8 cellular contexts compared by ENCODE assay signal in genomic region chr10:21675157-21675796, GRCh38.
DNase-seq lines count a peak whose midpoint lies in the region; ATAC-seq and TF ChIP-seq lines count a peak whose summit lies in the region.

No MANE protein-coding gene starts in this region.

- H3K27me3 ChIP-seq in heart left ventricle: no peaks in the 10 kb centered on the region
- no peaks in the 10 kb centered on the region for H3K27me3 ChIP-seq in KMS-11 (ENCODE audit: insufficient read depth, low read depth)
- H3K27me3 ChIP-seq in fibroblast of lung (ENCODE audit: control insufficient read depth, insufficient read depth, low read length): no peaks in the 10 kb centered on the region

- DNase-seq in heart left ventricle (no peak), cardiac septum (ENCODE audit: low spot score) (no peak), fibroblast of lung (ENCODE audit: low read depth in 2 of 2) (peak; percentile 17 to 44), pons (ENCODE audit: low spot score) (peak; percentile 24), NCI-H1048 (lab: John Stamatoyannopoulos, UW) (no peak)

- H2AFZ ChIP-seq in KMS-11 (ENCODE audit: low read depth) (no peak overlapping the region), fibroblast of lung (ENCODE audit: low read length) (no peak overlapping the region)

- H3K4me2 ChIP-seq in KMS-11 (no peak overlapping the region), fibroblast of lung (ENCODE audit: extremely low read depth, insufficient read depth, low read length) (no peak overlapping the region)

- peaks cover 0 to 19% (median 5%) of the 10 kb centered on the region in 12 donors for H3K4me1 ChIP-seq in heart left ventricle
- peaks cover 19% of the 10 kb centered on the region for H3K4me1 ChIP-seq in KMS-11 (ENCODE audit: low read depth, poor library complexity, severe bottlenecking)
- H3K4me1 ChIP-seq in fibroblast of lung (ENCODE audit: control insufficient read depth, extremely low read depth, insufficient read depth, low read length): no peaks in the 10 kb centered on the region

- no peak for TF ChIP-seq POLR2A in heart left ventricle (IDR thresholded peaks at IDR 0.05)

- no peaks in the 10 kb centered on the region for H3K79me2 ChIP-seq in KMS-11 (ENCODE audit: insufficient read depth, low read depth)
- H3K79me2 ChIP-seq in fibroblast of lung (ENCODE audit: control insufficient read depth, insufficient read depth, low read length): no peaks in the 10 kb centered on the region

- H3K27ac ChIP-seq in heart left ventricle: no peak overlapping the region
- H3K27ac ChIP-seq in KMS-11: no peak overlapping the region
- H3K27ac ChIP-seq in fibroblast of lung (ENCODE audit: insufficient read depth, low read length): no peak overlapping the region

- H4K20me1 ChIP-seq in KMS-11 (ENCODE audit: insufficient read depth): no peaks in the 10 kb centered on the region
- H4K20me1 ChIP-seq in fibroblast of lung (ENCODE audit: control insufficient read depth, extremely low read depth, insufficient read depth, low read length): no peaks in the 10 kb centered on the region

- intact Hi-C loops in heart left ventricle (cut with DNase I): loop anchor here in 1 of 10 donors (10.0 kb wide), 1 partner anchor 160 kb away; no protein-coding TSS in a partner anchor
- intact Hi-C loops in cardiac septum (cut with DNase I): no loop called here

- H3K4me3 ChIP-seq in heart left ventricle (no peak overlapping the region), KMS-11 (IDR thresholded peaks at IDR 0.05; ENCODE audit: insufficient read depth, low read depth, low read length) (no peak overlapping the region), WI38 (ENCODE audit: low read depth, low read length) (no peak overlapping the region), fibroblast of lung (replicated peaks in 1 of 4; ENCODE audit: control extremely low read depth in 1 of 4, insufficient read depth in 1 of 4, low read depth in 3 of 4, low read length in 4 of 4) (no peak overlapping the region)

- ATAC-seq in heart left ventricle (peak in 1 of 4 donors; percentile 36), GM19035 (IDR thresholded peaks at IDR 0.05; ENCODE audit: unreplicated experiment) (no peak)

- H3K9me3 ChIP-seq in heart left ventricle: no peaks in the 10 kb centered on the region
- H3K9me3 ChIP-seq in fibroblast of lung (ENCODE audit: control insufficient read depth, insufficient read depth, low read depth, low read length): no peaks in the 10 kb centered on the region

- 80 to 85% (median 83%) methylated on average over 2 of the region's 2 CpGs for WGBS in heart left ventricle, 4 donors

- H3K36me3 ChIP-seq in heart left ventricle (peaks cover 0 to 19% (median 10%) of the 10 kb centered on the region in 9 donors), KMS-11 (ENCODE audit: insufficient read depth) (no peaks in the 10 kb centered on the region), fibroblast of lung (ENCODE audit: control insufficient read depth, insufficient read depth, low read length) (peaks cover 2% of the 10 kb centered on the region)

- H3K9ac ChIP-seq in KMS-11: no peak overlapping the region
- H3K9ac ChIP-seq in fibroblast of lung (ENCODE audit: insufficient read depth, low read length): no peak overlapping the region

- TF ChIP-seq CTCF in heart left ventricle (IDR thresholded peaks at IDR 0.05) (peak; percentile 54 to 75 (median 68)), KMS-11 (conservative IDR thresholded peaks at IDR 0.05; ENCODE audit: low read depth, low read length) (peak; percentile 96), WI38 (IDR thresholded peaks at IDR 0.05; ENCODE audit: low read depth, low read length) (peak; percentile 69), fibroblast of lung (conservative IDR thresholded peaks at IDR 0.05 in 1 of 2, IDR thresholded peaks at IDR 0.05 in 1 of 2; ENCODE audit: low read depth in 1 of 2, low read length in 2 of 2) (peak; percentile 63 to 88)

Comparison
In these comparisons a context has a peak if more than half of its experiments do, and no peak if none do; other contexts are left out.
1. DNase-seq: peak in fibroblast of lung (2 of 2) and pons (single experiment); none in heart left ventricle (0 of 5), cardiac septum (single experiment) and NCI-H1048 (single experiment).
2. Peak in every context shown above with its lines, with median percentiles within 50 percentile points of each other: CTCF ChIP-seq.